Comparison of ENCODE assay signal across 8 cellular contexts in the genomic region with DNA sequence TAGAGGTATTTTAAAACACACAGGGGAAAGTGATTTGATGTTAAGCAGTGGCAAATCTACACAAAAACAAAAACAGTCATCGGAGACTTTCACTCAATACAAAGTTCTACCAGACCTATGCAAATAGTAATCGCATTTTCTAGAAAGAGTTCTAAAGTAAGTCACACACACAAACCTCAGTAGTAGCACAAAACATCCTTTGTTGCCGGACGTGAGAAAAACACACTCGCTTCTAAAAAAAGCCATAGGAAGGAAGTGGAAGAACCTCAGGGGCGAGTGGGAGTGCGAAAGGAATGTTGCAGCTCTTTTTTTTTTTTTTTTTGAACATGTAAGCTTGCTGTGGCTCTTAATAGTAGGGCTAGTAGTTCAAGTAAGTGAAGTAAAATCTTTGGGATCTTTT.
DNase-seq lines count a peak whose midpoint lies in the region; ATAC-seq and TF ChIP-seq lines count a peak whose summit lies in the region.

No MANE protein-coding gene starts in this region.

- no peaks in the 10 kb centered on the region for H3K9me3 Mint-ChIP-seq in activated T-helper 1 cell treated with anti-CD3 and anti-CD28 coated beads, Interleukin-12 subunit alpha, Interleukin-12 subunit beta, Interleukin-2, Interleukin-4 antibody, amounts not matched to agents 30 ng/mL and 10 ng/mL and 1 ng/mL, durations not matched to agents 14 hours and 24 hours and 36 hours

- peak overlapping the region; percentile 77 for H3K4me3 Mint-ChIP-seq in activated T-helper 1 cell treated with anti-CD3 and anti-CD28 coated beads, Interleukin-12 subunit alpha, Interleukin-12 subunit beta, Interleukin-2, Interleukin-4 antibody, amounts not matched to agents 30 ng/mL and 10 ng/mL and 1 ng/mL, durations not matched to agents 14 hours and 24 hours and 36 hours

- DNase-seq in Right ventricle myocardium superior (no peak), cardiac septum (ENCODE audit: low spot score) (no peak), NCI-H2029 treated with DMSO at 0.1 percent for 48 hours (lab: John Stamatoyannopoulos, UW) (no peak), COLO668 (lab: John Stamatoyannopoulos, UW; ENCODE audit: unreplicated experiment) (no peak), SIG-M5 treated with dmso at 0.1 percent for 504 hours (lab: John Stamatoyannopoulos, UW; ENCODE audit: unreplicated experiment) (no peak)
- peak; percentile 30 for DNase-seq in activated T-helper 1 cell treated with anti-CD3 and anti-CD28 coated beads, Interleukin-12 subunit alpha, Interleukin-12 subunit beta, Interleukin-2, Interleukin-4 antibody, amounts not matched to agents 30 ng/mL and 10 ng/mL and 1 ng/mL, durations not matched to agents 14 hours and 24 hours and 36 hours (ENCODE audit: low spot score)

- no peak overlapping the region for H3K4me3 ChIP-seq in liver (ENCODE audit: low read depth in 1 of 3, low read length in 3 of 3)

- TF ChIP-seq CTCF in liver (IDR thresholded peaks at IDR 0.05; ENCODE audit: low read depth, low read length, missing input control), result no peak

- H3K36me3 ChIP-seq in liver (ENCODE audit: control insufficient read depth in 4 of 4, insufficient read depth in 3 of 4, low read depth in 1 of 4, low read length in 3 of 4), result no peaks in the 10 kb centered on the region

- H3K27ac ChIP-seq in liver (ENCODE audit: low read depth in 1 of 2, low read length in 2 of 2), result peak overlapping the region in 1 of 2 donors; percentile 11

- intact Hi-C loops in Right ventricle myocardium superior (cut with DNase I) (no loop called here), cardiac septum (cut with DNase I) (no loop called here)
- intact Hi-C loops in activated T-helper 1 cell treated with anti-CD3 and anti-CD28 coated beads, Interleukin-12 subunit alpha, Interleukin-12 subunit beta, Interleukin-2, Interleukin-4 antibody, amounts not matched to agents 30 ng/mL and 10 ng/mL and 1 ng/mL, durations not matched to agents 14 hours and 24 hours and 36 hours (cut with micrococcal nuclease), result loop anchor here (1.0 to 2.0 kb wide), 4 partner anchors 11 to 84 kb away; no protein-coding TSS in a partner anchor

- H3K4me1 ChIP-seq in liver (ENCODE audit: control insufficient read depth in 4 of 4, insufficient read depth in 4 of 4, low read length in 3 of 4), result peaks cover 0 to 10% (median 4%) of the 10 kb centered on the region in 4 donors

- ATAC-seq in Right ventricle myocardium superior (ENCODE audit: poor library complexity) (peak; percentile 25), HG03108 (IDR thresholded peaks at IDR 0.05; ENCODE audit: unreplicated experiment) (peak; percentile 47)

- H3K27ac Mint-ChIP-seq in activated T-helper 1 cell treated with anti-CD3 and anti-CD28 coated beads, Interleukin-12 subunit alpha, Interleukin-12 subunit beta, Interleukin-2, Interleukin-4 antibody, amounts not matched to agents 30 ng/mL and 10 ng/mL and 1 ng/mL, durations not matched to agents 14 hours and 24 hours and 36 hours, result peak overlapping the region; percentile 92

- no peak overlapping the region for H3K9ac ChIP-seq in liver (ENCODE audit: low read depth in 1 of 2, low read length in 2 of 2)

- peak; percentile 38 to 43 for TF ChIP-seq RAD21 in liver (IDR thresholded peaks at IDR 0.05)

- no peaks in the 10 kb centered on the region for H3K27me3 ChIP-seq in liver (ENCODE audit: control insufficient read depth in 4 of 4, insufficient read depth in 4 of 4, low read length in 3 of 4)

- WGBS in liver, result 45% methylated on average over 7 of the region's 7 CpGs

- H3K4me1 Mint-ChIP-seq in activated T-helper 1 cell treated with anti-CD3 and anti-CD28 coated beads, Interleukin-12 subunit alpha, Interleukin-12 subunit beta, Interleukin-2, Interleukin-4 antibody, amounts not matched to agents 30 ng/mL and 10 ng/mL and 1 ng/mL, durations not matched to agents 14 hours and 24 hours and 36 hours (ENCODE audit: low read depth), result peaks cover 75% of the 10 kb centered on the region

- H3K27me3 Mint-ChIP-seq in activated T-helper 1 cell treated with anti-CD3 and anti-CD28 coated beads, Interleukin-12 subunit alpha, Interleukin-12 subunit beta, Interleukin-2, Interleukin-4 antibody, amounts not matched to agents 30 ng/mL and 10 ng/mL and 1 ng/mL, durations not matched to agents 14 hours and 24 hours and 36 hours (ENCODE audit: insufficient read depth), result no peaks in the 10 kb centered on the region

- H3K9me3 ChIP-seq in liver (ENCODE audit: control insufficient read depth in 4 of 4, low read length in 3 of 4), result no peaks in the 10 kb centered on the region

- peaks cover 19% of the 10 kb centered on the region for H3K36me3 Mint-ChIP-seq in activated T-helper 1 cell treated with anti-CD3 and anti-CD28 coated beads, Interleukin-12 subunit alpha, Interleukin-12 subunit beta, Interleukin-2, Interleukin-4 antibody, amounts not matched to agents 30 ng/mL and 10 ng/mL and 1 ng/mL, durations not matched to agents 14 hours and 24 hours and 36 hours (ENCODE audit: low read depth)

TF ChIP-seq in liver, 16 proteins besides CTCF, POLR2A, EP300 and RAD21:
- TF ChIP-seq, protein P1, sequence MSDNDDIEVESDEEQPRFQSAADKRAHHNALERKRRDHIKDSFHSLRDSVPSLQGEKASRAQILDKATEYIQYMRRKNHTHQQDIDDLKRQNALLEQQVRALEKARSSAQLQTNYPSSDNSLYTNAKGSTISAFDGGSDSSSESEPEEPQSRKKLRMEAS (IDR thresholded peaks at IDR 0.05), result peak; percentile 35
- TF ChIP-seq SP1 (IDR thresholded peaks at IDR 0.05) (peak; percentile 22), NR2F2 (IDR thresholded peaks at IDR 0.05) (no peak), YY1 (IDR thresholded peaks at IDR 0.05) (no peak), RXRA (IDR thresholded peaks at IDR 0.05) (peak in 1 of 2 donors; percentile 39)
- TF ChIP-seq, protein P2, sequence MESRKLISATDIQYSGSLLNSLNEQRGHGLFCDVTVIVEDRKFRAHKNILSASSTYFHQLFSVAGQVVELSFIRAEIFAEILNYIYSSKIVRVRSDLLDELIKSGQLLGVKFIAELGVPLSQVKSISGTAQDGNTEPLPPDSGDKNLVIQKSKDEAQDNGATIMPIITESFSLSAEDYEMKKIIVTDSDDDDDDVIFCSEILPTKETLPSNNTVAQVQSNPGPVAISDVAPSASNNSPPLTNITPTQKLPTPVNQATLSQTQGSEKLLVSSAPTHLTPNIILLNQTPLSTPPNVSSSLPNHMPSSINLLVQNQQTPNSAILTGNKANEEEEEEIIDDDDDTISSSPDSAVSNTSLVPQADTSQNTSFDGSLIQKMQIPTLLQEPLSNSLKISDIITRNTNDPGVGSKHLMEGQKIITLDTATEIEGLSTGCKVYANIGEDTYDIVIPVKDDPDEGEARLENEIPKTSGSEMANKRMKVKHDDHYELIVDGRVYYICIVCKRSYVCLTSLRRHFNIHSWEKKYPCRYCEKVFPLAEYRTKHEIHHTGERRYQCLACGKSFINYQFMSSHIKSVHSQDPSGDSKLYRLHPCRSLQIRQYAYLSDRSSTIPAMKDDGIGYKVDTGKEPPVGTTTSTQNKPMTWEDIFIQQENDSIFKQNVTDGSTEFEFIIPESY (IDR thresholded peaks at IDR 0.05), result no peak
